ENCODE assay signal across 22 cellular contexts in the genomic region with DNA sequence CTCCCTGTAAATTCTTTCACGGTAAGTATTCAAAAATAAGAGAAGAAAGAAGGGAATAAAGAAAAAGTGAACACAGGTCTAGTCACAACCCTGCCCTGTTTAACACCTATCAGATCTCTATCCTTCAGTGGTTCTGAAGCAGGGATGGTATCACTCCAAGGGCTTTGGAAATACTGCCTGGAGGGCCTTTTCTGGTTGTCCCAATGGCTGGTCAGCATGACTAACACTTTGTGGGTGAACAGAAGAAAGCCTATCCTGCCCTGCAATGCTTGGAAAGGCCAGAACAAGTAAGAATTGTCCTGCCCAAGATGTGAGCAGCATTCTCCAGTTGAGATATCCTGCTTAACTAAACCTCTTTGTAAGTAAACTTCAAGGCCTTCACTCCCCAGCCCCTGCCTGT.
A peak's percentile ranks its signal among the peaks of the same experiment; 100 is the strongest.
DNase-seq lines count a peak whose midpoint lies in the region; ATAC-seq and TF ChIP-seq lines count a peak whose summit lies in the region.
"Had no signal": no experiment of that assay in that cellular context is flagged by ENCODE, and none has a peak within 500 bp of the region (broad histone marks: within the 10 kb centered on the region; RNA-seq: fewer than 3 reads in every experiment).

No MANE protein-coding gene starts in this region.

- 79 to 84% methylated on average over 1 of the region's 1 CpG for WGBS in esophagus squamous epithelium, 2 donors
- WGBS in heart right ventricle, 2 donors, result 100% methylated on average over 1 of the region's 1 CpG

- H3K27ac ChIP-seq in GM23338 (ENCODE audit: low read depth) (no peak overlapping the region), RWPE1 (no peak overlapping the region), neural progenitor cell (peak overlapping the region; percentile 21), esophagus squamous epithelium (no peak overlapping the region), heart right ventricle (no peak overlapping the region)
- H3K27ac ChIP-seq: cardiac muscle cell, tibial nerve had no signal

- POLR2A ChIA-PET in RWPE1 (lab: Yijun Ruan, JAX; ENCODE audit: low non-redundant PET), result no interaction called here

- H3K9ac ChIP-seq in neural progenitor cell, result no peak overlapping the region

- H4K20me1 ChIP-seq in GM23338 (replicated peaks; ENCODE audit: insufficient read depth) (no peaks in the 10 kb centered on the region), neural progenitor cell (ENCODE audit: low read depth) (no peaks in the 10 kb centered on the region)

- H3K4me2 ChIP-seq in GM23338 (no peak overlapping the region), neural progenitor cell (no peak overlapping the region)

- H3K9me3 Mint-ChIP-seq in GM23338 (peaks cover 38% of the 10 kb centered on the region), neural progenitor cell (peaks cover 31% of the 10 kb centered on the region)

- H3K4me1 Mint-ChIP-seq in GM23338 (no peaks in the 10 kb centered on the region), neural progenitor cell (peaks cover 5% of the 10 kb centered on the region)

- H3K4me1 ChIP-seq in GM23338 (ENCODE audit: insufficient read depth) (no peaks in the 10 kb centered on the region), neural progenitor cell (no peaks in the 10 kb centered on the region), esophagus squamous epithelium (no peaks in the 10 kb centered on the region), heart right ventricle (no peaks in the 10 kb centered on the region)
- H3K4me1 ChIP-seq: tibial nerve had no signal

- H3K79me2 ChIP-seq in GM23338 (replicated peaks; ENCODE audit: insufficient read depth) (no peaks in the 10 kb centered on the region), neural progenitor cell (ENCODE audit: low read depth) (no peaks in the 10 kb centered on the region)

- no peak for DNase-seq in GM23338 (ENCODE audit: low spot score)
- DNase-seq in RWPE1 (ENCODE audit: low spot score), result peak; percentile 42
- peak; percentile 18 for DNase-seq in fibroblast of peridontal ligament (ENCODE audit: extremely low read depth)
- DNase-seq in neural progenitor cell (ENCODE audit: low spot score), result no peak
- no peak for DNase-seq in esophagus squamous epithelium (lab: John Stamatoyannopoulos, UW)
- no peak for DNase-seq in heart right ventricle
- DNase-seq in mesenteric fat pad (ENCODE audit: low spot score), result no peak
- DNase-seq: activated CD8-positive, alpha-beta memory T cell treated with anti-CD3 and anti-CD28 coated beads for 24 hours; activated naive CD4-positive, alpha-beta T cell; activated T-cell treated with anti-CD3 and anti-CD28 coated beads, Interleukin-2, amount 50 U/mL, for 24 hours; amygdala; CD4-positive, alpha-beta T cell; DMS153; hippocampal formation; SHP77; stimulated activated CD4-positive, alpha-beta T cell treated with anti-CD3 and anti-CD28 coated beads, Interleukin-2, amount 100 ng/mL, for 48 hours; SW 1271 had no signal

- CTCF ChIA-PET in RWPE1 (lab: Yijun Ruan, JAX), result interaction anchor here (0.6 kb wide), 1 partner anchor 765 kb away, joined by 3 read pairs; no protein-coding TSS in a partner anchor

- no peaks in the 10 kb centered on the region for H3K9me3 ChIP-seq in neural progenitor cell (ENCODE audit: low read depth)
- H3K9me3 ChIP-seq in esophagus squamous epithelium, result peaks cover 0 to 5% (median 0%) of the 10 kb centered on the region in 3 donors
- H3K9me3 ChIP-seq in heart right ventricle, result peaks cover 0 to 38% (median 9%) of the 10 kb centered on the region in 11 donors

- H3K27ac Mint-ChIP-seq in GM23338 (no peak overlapping the region), neural progenitor cell (no peak overlapping the region)
- H3K27ac Mint-ChIP-seq: activated T-cell treated with anti-CD3 and anti-CD28 coated beads, Interleukin-2, amount 50 U/mL, for 24 hours; CD4-positive, alpha-beta T cell; stimulated activated naive CD8-positive, alpha-beta T cell treated with anti-CD3 and anti-CD28 coated beads, Interleukin-15, Interleukin-2, amounts not matched to agents 100 ng/mL and 50 ng/mL, for 24 hours had no signal

- intact Hi-C loops in esophagus squamous epithelium (cut with DNase I), result no loop called here
- intact Hi-C loops in heart right ventricle (cut with DNase I), result no loop called here

- H2AFZ ChIP-seq in GM23338, result peak overlapping the region; percentile 60; the same call in 1 of the 2 replicates
- peak overlapping the region; percentile 73 for H2AFZ ChIP-seq in neural progenitor cell (replicated peaks)

- H3K9me2 ChIP-seq in GM23338 (ENCODE audit: insufficient read depth), result no peaks in the 10 kb centered on the region

- H3K36me3 ChIP-seq in GM23338 (ENCODE audit: insufficient read depth) (peaks cover 4% of the 10 kb centered on the region; the same call in 1 of the 2 replicates), neural progenitor cell (no peaks in the 10 kb centered on the region), esophagus squamous epithelium (no peaks in the 10 kb centered on the region), heart right ventricle (no peaks in the 10 kb centered on the region)
- H3K36me3 ChIP-seq: cardiac muscle cell, tibial nerve had no signal

- no peak for TF ChIP-seq POLR2A in esophagus squamous epithelium (IDR thresholded peaks at IDR 0.05)

- no peaks in the 10 kb centered on the region for H3K27me3 Mint-ChIP-seq in GM23338 (ENCODE audit: insufficient read depth, low read depth, poor library complexity)
- H3K27me3 Mint-ChIP-seq in neural progenitor cell (ENCODE audit: insufficient read depth, low read depth), result no peaks in the 10 kb centered on the region
- H3K27me3 Mint-ChIP-seq: activated T-cell treated with anti-CD3 and anti-CD28 coated beads, Interleukin-2, amount 50 U/mL, for 24 hours; CD4-positive, alpha-beta T cell; stimulated activated naive CD8-positive, alpha-beta T cell treated with anti-CD3 and anti-CD28 coated beads, Interleukin-15, Interleukin-2, amounts not matched to agents 100 ng/mL and 50 ng/mL, for 24 hours had no signal

- H3K4me3 ChIP-seq in GM23338 (no peak overlapping the region), neural progenitor cell (no peak overlapping the region), esophagus squamous epithelium (no peak overlapping the region), heart right ventricle (no peak overlapping the region)
- H3K4me3 ChIP-seq: cardiac muscle cell, GM12878, tibial nerve had no signal

- ATAC-seq in GM23338, result no peak
- no peak for ATAC-seq in GM19395 (IDR thresholded peaks at IDR 0.05; ENCODE audit: unreplicated experiment)
- no peak for ATAC-seq in heart right ventricle
- ATAC-seq: GM12878 had no signal

- H3K4me3 Mint-ChIP-seq in GM23338, result no peak overlapping the region
- H3K4me3 Mint-ChIP-seq in neural progenitor cell, result no peak overlapping the region
- H3K4me3 Mint-ChIP-seq: activated T-cell treated with anti-CD3 and anti-CD28 coated beads, Interleukin-2, amount 50 U/mL, for 24 hours; CD4-positive, alpha-beta T cell; stimulated activated naive CD8-positive, alpha-beta T cell treated with anti-CD3 and anti-CD28 coated beads, Interleukin-15, Interleukin-2, amounts not matched to agents 100 ng/mL and 50 ng/mL, for 24 hours had no signal

- H3K36me3 Mint-ChIP-seq in GM23338 (ENCODE audit: low read depth) (peaks cover 7% of the 10 kb centered on the region; the same call in 2 of the 3 replicates), neural progenitor cell (peaks cover 2% of the 10 kb centered on the region)

- no peak for TF ChIP-seq CTCF in GM23338 (conservative IDR thresholded peaks at IDR 0.05; ENCODE audit: low read depth in 2 of 2)
- no peak for TF ChIP-seq CTCF in RWPE1 (conservative IDR thresholded peaks at IDR 0.05; ENCODE audit: low read depth)
- TF ChIP-seq CTCF in neural progenitor cell (IDR thresholded peaks at IDR 0.05), result no peak
- TF ChIP-seq CTCF in esophagus squamous epithelium (IDR thresholded peaks at IDR 0.05), result no peak
- no peak for TF ChIP-seq CTCF in heart right ventricle (IDR thresholded peaks at IDR 0.05)

- no peaks in the 10 kb centered on the region for H3K27me3 ChIP-seq in GM23338 (ENCODE audit: insufficient read depth)
- no peaks in the 10 kb centered on the region for H3K27me3 ChIP-seq in neural progenitor cell
- no peaks in the 10 kb centered on the region for H3K27me3 ChIP-seq in esophagus squamous epithelium
- H3K27me3 ChIP-seq in heart right ventricle, result no peaks in the 10 kb centered on the region
- H3K27me3 ChIP-seq: cardiac muscle cell, tibial nerve had no signal

- H3F3A ChIP-seq in GM23338 (replicated peaks; ENCODE audit: low read depth), result no peaks in the 10 kb centered on the region
- peaks cover 7% of the 10 kb centered on the region for H3F3A ChIP-seq in neural progenitor cell (ENCODE audit: low read depth)

TF ChIP-seq in GM23338, 12 proteins besides CTCF, POLR2A, EP300 and RAD21 (continues in another document):
- TF ChIP-seq EZH2 (IDR thresholded peaks at IDR 0.05; ENCODE audit: low read depth, unreplicated experiment), result no peak
- TF ChIP-seq STAT1 (IDR thresholded peaks at IDR 0.05; ENCODE audit: unreplicated experiment), result no peak
- no peak for TF ChIP-seq POLR2AphosphoS5 (IDR thresholded peaks at IDR 0.05; ENCODE audit: low read depth)
- TF ChIP-seq ZNF114 (CRISPR knock-in tag; IDR thresholded peaks at IDR 0.05), result no peak
- no peak for TF ChIP-seq NANOG (IDR thresholded peaks at IDR 0.05; ENCODE audit: borderline replicate concordance)
- TF ChIP-seq, protein P1, sequence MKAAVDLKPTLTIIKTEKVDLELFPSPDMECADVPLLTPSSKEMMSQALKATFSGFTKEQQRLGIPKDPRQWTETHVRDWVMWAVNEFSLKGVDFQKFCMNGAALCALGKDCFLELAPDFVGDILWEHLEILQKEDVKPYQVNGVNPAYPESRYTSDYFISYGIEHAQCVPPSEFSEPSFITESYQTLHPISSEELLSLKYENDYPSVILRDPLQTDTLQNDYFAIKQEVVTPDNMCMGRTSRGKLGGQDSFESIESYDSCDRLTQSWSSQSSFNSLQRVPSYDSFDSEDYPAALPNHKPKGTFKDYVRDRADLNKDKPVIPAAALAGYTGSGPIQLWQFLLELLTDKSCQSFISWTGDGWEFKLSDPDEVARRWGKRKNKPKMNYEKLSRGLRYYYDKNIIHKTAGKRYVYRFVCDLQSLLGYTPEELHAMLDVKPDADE (IDR thresholded peaks at IDR 0.05), result no peak
- TF ChIP-seq EZH2phosphoT487 (IDR thresholded peaks at IDR 0.05; ENCODE audit: unreplicated experiment), result no peak
- TF ChIP-seq JUNB (IDR thresholded peaks at IDR 0.05; ENCODE audit: unreplicated experiment), result no peak
- TF ChIP-seq ZNF331 (CRISPR knock-in tag; IDR thresholded peaks at IDR 0.05; ENCODE audit: low read depth), result no peak

Comparison
In these comparisons a context has a peak if more than half of its experiments do, and no peak if none do; other contexts are left out.
1. DNase-seq: peak in RWPE1 (single experiment) and fibroblast of peridontal ligament (single experiment); none in GM23338 (single experiment), neural progenitor cell (single experiment), esophagus squamous epithelium (single experiment), heart right ventricle (0 of 2) and mesenteric fat pad (single experiment).